ENCODE assay signal across 9 cellular contexts in the genomic region with DNA sequence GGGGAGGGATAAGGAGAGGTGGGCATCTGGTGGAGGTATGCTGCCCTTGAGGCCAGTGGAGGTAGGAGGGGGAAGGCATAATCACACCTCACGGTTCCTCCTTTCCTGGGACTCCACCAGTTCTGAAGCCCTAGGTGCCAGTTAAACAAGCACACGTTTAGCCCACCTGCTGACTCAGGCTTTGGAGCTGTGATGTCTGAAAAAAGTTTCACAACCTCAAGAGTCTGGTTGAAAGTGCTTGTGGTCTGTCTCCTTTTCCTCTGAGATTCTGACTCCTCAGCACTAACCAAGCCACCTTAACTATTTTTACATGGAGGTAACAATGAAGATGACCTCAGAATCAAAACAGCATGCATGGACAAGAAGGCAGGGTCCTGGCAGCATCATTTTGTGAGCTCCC. TPM values are rescaled to one million over a fixed set of nuclear protein-coding genes. Genes with fewer than 3 reads are reported as not detected.
A peak's percentile ranks its signal among the peaks of the same experiment; 100 is the strongest.
DNase-seq lines count a peak whose midpoint lies in the region; ATAC-seq and TF ChIP-seq lines count a peak whose summit lies in the region.
"Had no signal": no experiment of that assay in that cellular context is flagged by ENCODE, and none has a peak within 500 bp of the region (broad histone marks: within the 10 kb centered on the region; RNA-seq: fewer than 3 reads in every experiment).

No MANE protein-coding gene starts in this region.

- TF ChIP-seq POLR2A in stomach (IDR thresholded peaks at IDR 0.05) = no peak

- no peak overlapping the region for H3K4me3 Mint-ChIP-seq in activated CD8-positive, alpha-beta memory T cell treated with anti-CD3 and anti-CD28 coated beads, Interleukin-2, amount 10 ng/mL, durations not matched to agents 7 days and 5 days
- H3K4me3 Mint-ChIP-seq: neural crest cell had no signal

- no peaks in the 10 kb centered on the region for H3K9me3 Mint-ChIP-seq in activated CD8-positive, alpha-beta memory T cell treated with anti-CD3 and anti-CD28 coated beads, Interleukin-2, amount 10 ng/mL, durations not matched to agents 7 days and 5 days (ENCODE audit: low read depth)
- H3K9me3 Mint-ChIP-seq: neural crest cell had no signal

- H3K36me3 Mint-ChIP-seq in activated CD8-positive, alpha-beta memory T cell treated with anti-CD3 and anti-CD28 coated beads, Interleukin-2, amount 10 ng/mL, durations not matched to agents 7 days and 5 days = peaks cover 56% of the 10 kb centered on the region

- DNase-seq in activated CD8-positive, alpha-beta memory T cell treated with anti-CD3 and anti-CD28 coated beads, Interleukin-2, amount 10 ng/mL, durations not matched to agents 7 days and 5 days = peak; percentile 62
- DNase-seq in activated CD8-positive, alpha-beta memory T cell treated with anti-CD3 and anti-CD28 coated beads, Interleukin-2, amount 50 U/mL, for 4 hours = no peak
- peak; percentile 21 for DNase-seq in SKM-1 (lab: John Stamatoyannopoulos, UW; ENCODE audit: unreplicated experiment)
- no peak for DNase-seq in mucosa of descending colon
- DNase-seq in NCI-H2171 treated with DMSO at 0.1 percent for 48 hours (lab: John Stamatoyannopoulos, UW) = no peak
- DNase-seq in SK-N-DZ (ENCODE audit: low spot score) = no peak
- DNase-seq in stomach = no peak

- peak; percentile 86 for ATAC-seq in activated CD8-positive, alpha-beta memory T cell treated with anti-CD3 and anti-CD28 coated beads, Interleukin-2, amount 10 ng/mL, durations not matched to agents 7 days and 5 days
- ATAC-seq in HG02852 (IDR thresholded peaks at IDR 0.05; ENCODE audit: unreplicated experiment) = peak; percentile 94
- peak; percentile 23 for ATAC-seq in mucosa of descending colon

- TF ChIP-seq CTCF in mucosa of descending colon (IDR thresholded peaks at IDR 0.05) (no peak), stomach (IDR thresholded peaks at IDR 0.05) (no peak)

- intact Hi-C loops in mucosa of descending colon (cut with DNase I, micrococcal nuclease) (no loop called here), stomach (cut with DNase I; ENCODE audit: low total_unique reads) (no loop called here)

- peak overlapping the region in 1 of 5 donors; percentile 6 for H3K27ac ChIP-seq in stomach

- H3K4me3 ChIP-seq in mucosa of descending colon (no peak overlapping the region), stomach (no peak overlapping the region)

- WGBS in stomach, 5 donors = 44 to 69% (median 63%) methylated on average over 2 of the region's 2 CpGs

- no peak for TF ChIP-seq EP300 in stomach (IDR thresholded peaks at IDR 0.05)

- no peaks in the 10 kb centered on the region for H3K36me3 ChIP-seq in mucosa of descending colon (ENCODE audit: low read depth)
- peaks cover 21 to 92% (median 88%) of the 10 kb centered on the region in 4 donors for H3K36me3 ChIP-seq in stomach

- CTCF ChIA-PET in activated CD8-positive, alpha-beta memory T cell treated with anti-CD3 and anti-CD28 coated beads, Interleukin-2, amount 10 ng/mL, durations not matched to agents 7 days and 5 days (lab: Charles Lee) = interaction anchor here (1.0 kb wide), 1 partner anchor 32 kb away, joined by 3 read pairs; no protein-coding TSS in a partner anchor

- H3K4me1 Mint-ChIP-seq in activated CD8-positive, alpha-beta memory T cell treated with anti-CD3 and anti-CD28 coated beads, Interleukin-2, amount 10 ng/mL, durations not matched to agents 7 days and 5 days = peaks cover 19% of the 10 kb centered on the region
- H3K4me1 Mint-ChIP-seq: neural crest cell had no signal

- H3K27me3 Mint-ChIP-seq in activated CD8-positive, alpha-beta memory T cell treated with anti-CD3 and anti-CD28 coated beads, Interleukin-2, amount 10 ng/mL, durations not matched to agents 7 days and 5 days = no peaks in the 10 kb centered on the region

- H3K9me3 ChIP-seq in mucosa of descending colon (no peaks in the 10 kb centered on the region), stomach (no peaks in the 10 kb centered on the region)

- H3K4me1 ChIP-seq in mucosa of descending colon (ENCODE audit: low read depth) = no peaks in the 10 kb centered on the region
- H3K4me1 ChIP-seq in stomach = peaks cover 6 to 16% (median 7%) of the 10 kb centered on the region in 4 donors

- no peaks in the 10 kb centered on the region for H3K27me3 ChIP-seq in stomach

- peak overlapping the region; percentile 36 for H3K27ac Mint-ChIP-seq in activated CD8-positive, alpha-beta memory T cell treated with anti-CD3 and anti-CD28 coated beads, Interleukin-2, amount 10 ng/mL, durations not matched to agents 7 days and 5 days

RNA-seq across cellular contexts. Expression of gene HPS3, which starts 23.0 kb away (rescaled TPM):
- total RNA-seq in activated CD8-positive, alpha-beta memory T cell treated with anti-CD3 and anti-CD28 coated beads, Interleukin-2, amount 10 ng/mL, durations not matched to agents 7 days and 5 days = 10 to 100 TPM; 32.5 to 36.0 TPM
- 10 to 100 TPM; 14.5 to 24.2 (median 20.2) TPM for total RNA-seq in mucosa of descending colon
- polyA plus RNA-seq in SK-N-DZ (2014; cell fraction: cytosol; rRNA removed) = 19.0 and 21.9 TPM in 2 replicates
- 19.7 and 27.3 TPM in 2 replicates for polyA plus RNA-seq in SK-N-DZ (2014; cell fraction: nucleus; rRNA removed)
- 10 to 100 TPM; 11.2 to 23.9 (median 14.6) TPM for total RNA-seq in stomach
- 1 to 10 TPM; 6.3 to 9.5 (median 7.0) TPM for polyA plus RNA-seq in stomach

Comparison
In these comparisons a context has a peak if more than half of its experiments do, and no peak if none do; other contexts are left out.
1. DNase-seq: peak in activated CD8-positive, alpha-beta memory T cell treated with anti-CD3 and anti-CD28 coated beads, Interleukin-2, amount 10 ng/mL, durations not matched to agents 7 days and 5 days (single experiment) and SKM-1 (single experiment); none in activated CD8-positive, alpha-beta memory T cell treated with anti-CD3 and anti-CD28 coated beads, Interleukin-2, amount 50 U/mL, for 4 hours (single experiment), mucosa of descending colon (0 of 3), NCI-H2171 treated with DMSO at 0.1 percent for 48 hours (single experiment), SK-N-DZ (single experiment) and stomach (single experiment).
2. ATAC-seq: peak in every context shown above with its lines; median percentile 94 in HG02852; 86 in activated CD8-positive, alpha-beta memory T cell treated with anti-CD3 and anti-CD28 coated beads, Interleukin-2, amount 10 ng/mL, durations not matched to agents 7 days and 5 days; 23 in mucosa of descending colon.